Comparison of ENCODE assay signal across 8 cellular contexts in genomic region chr11:111765984-111766833, GRCh38. TPM values are rescaled to one million over a fixed set of nuclear protein-coding genes. Genes with fewer than 3 reads are reported as not detected.
DNase-seq lines count a peak whose midpoint lies in the region; TF ChIP-seq lines count a peak whose summit lies in the region.

PPP2R1B (minus strand) TSS chr11:111766389; CDS start chr11:111766361, 28 bp downstream.

- peak within 1 kb of the TSS; percentile 83 for H3K27ac ChIP-seq in GM23248
- peak within 1 kb of the TSS; percentile 43 for H3K27ac ChIP-seq in neural cell (ENCODE audit: low read length)
- H3K27ac ChIP-seq in stomach smooth muscle (ENCODE audit: low read length): peak within 1 kb of the TSS; percentile 92

- H3F3A ChIP-seq in GM23248 (ENCODE audit: insufficient read depth) (peaks cover 22% of the 10 kb centered on the region), neural cell (ENCODE audit: insufficient read depth, low read length, poor library complexity, severe bottlenecking) (no peaks in the 10 kb centered on the region)

- TF ChIP-seq RAD21 in neural cell (conservative IDR thresholded peaks at IDR 0.05): no peak

- TF ChIP-seq CTCF in fibroblast of villous mesenchyme (IDR thresholded peaks at IDR 0.05; ENCODE audit: insufficient read depth, low read depth, low read length) (no peak), neural cell (IDR thresholded peaks at IDR 0.05; ENCODE audit: poor library complexity, severe bottlenecking) (no peak)

- in situ Hi-C loops in GM23248 (cut with MboI): loop anchor here (5.0 kb wide), 1 partner anchor 179 kb away; no protein-coding TSS in a partner anchor

- H3K4me3 ChIP-seq in GM23248 (peak within 1 kb of the TSS; percentile 78), fibroblast of villous mesenchyme (ENCODE audit: low read depth, low read length) (peak within 1 kb of the TSS; percentile 96), neural cell (ENCODE audit: low read length) (peak within 1 kb of the TSS; percentile 97), stomach smooth muscle (ENCODE audit: low read length in 2 of 2) (peak within 1 kb of the TSS; percentile 90 to 95)

- no peaks in the 10 kb centered on the region for H3K9me2 ChIP-seq in GM23248 (ENCODE audit: insufficient read depth)
- H3K9me2 ChIP-seq in neural cell (ENCODE audit: insufficient read depth, low read length): no peaks in the 10 kb centered on the region

- no peaks in the 10 kb centered on the region for H3K27me3 ChIP-seq in GM23248 (replicated peaks; ENCODE audit: insufficient read depth)
- H3K27me3 ChIP-seq in neural cell (ENCODE audit: insufficient read depth, low read depth, low read length): no peaks in the 10 kb centered on the region
- no peaks in the 10 kb centered on the region for H3K27me3 ChIP-seq in stomach smooth muscle (ENCODE audit: control insufficient read depth in 1 of 2, insufficient read depth in 2 of 2, low read length in 2 of 2)

- H3K36me3 ChIP-seq in GM23248 (ENCODE audit: low read depth) (peaks cover 8% of the 10 kb centered on the region; the same call in 1 of the 2 replicates), neural cell (ENCODE audit: insufficient read depth, low read length) (no peaks in the 10 kb centered on the region), stomach smooth muscle (ENCODE audit: control insufficient read depth in 2 of 2, insufficient read depth in 2 of 2, low read length in 2 of 2) (peaks cover 3 to 22% of the 10 kb centered on the region in 2 donors)

- H3K4me1 ChIP-seq in GM23248 (ENCODE audit: insufficient read depth): peaks cover 18% of the 10 kb centered on the region
- peaks cover 12% of the 10 kb centered on the region for H3K4me1 ChIP-seq in stomach smooth muscle (ENCODE audit: control insufficient read depth, insufficient read depth, low read length)

- H3K4me2 ChIP-seq in GM23248 (ENCODE audit: unreplicated experiment): peak within 1 kb of the TSS; percentile 94
- peak within 1 kb of the TSS; percentile 80 for H3K4me2 ChIP-seq in neural cell (ENCODE audit: low read length)

- H3K9me3 ChIP-seq in GM23248 (ENCODE audit: low read depth) (no peaks in the 10 kb centered on the region), neural cell (ENCODE audit: low read length) (no peaks in the 10 kb centered on the region), stomach smooth muscle (ENCODE audit: control insufficient read depth in 2 of 2, low read length in 2 of 2) (no peaks in the 10 kb centered on the region)

- 0% methylated on average over 55 to 60 of the region's 61 CpGs for WGBS in GM23248 (ENCODE audit: low coverage in 1 of 2, low lambda C conversion rate in 2 of 2, missing lambda C conversion rate in 2 of 2), 2 experiments

- DNase-seq in EH (ENCODE audit: low read depth) (peak; percentile 75), GM23248 (peak; percentile 88), Kasumi-1 (lab: John Stamatoyannopoulos, UW) (peak; percentile 69 to 81), SHP77 (lab: John Stamatoyannopoulos, UW) (peak; percentile 42 to 54), activated gamma-delta T cell (lab: John Stamatoyannopoulos, UW) (peak; percentile 50), fibroblast of villous mesenchyme (ENCODE audit: low read depth) (peak; percentile 68)

- H2AFZ ChIP-seq in GM23248: peak within 1 kb of the TSS; percentile 96
- H2AFZ ChIP-seq in neural cell (ENCODE audit: low read depth, low read length): peak within 1 kb of the TSS; percentile 87

- no peaks in the 10 kb centered on the region for H4K20me1 ChIP-seq in GM23248 (ENCODE audit: insufficient read depth)
- H4K20me1 ChIP-seq in neural cell (ENCODE audit: insufficient read depth): no peaks in the 10 kb centered on the region

- H3K9ac ChIP-seq in GM23248 (peak within 1 kb of the TSS; percentile 86), neural cell (ENCODE audit: low read length) (peak within 1 kb of the TSS; percentile 76), stomach smooth muscle (ENCODE audit: low read length in 2 of 2) (peak within 1 kb of the TSS; percentile 84 to 90)

- TF ChIP-seq EP300 in neural cell (conservative IDR thresholded peaks at IDR 0.05; ENCODE audit: poor library complexity, severe bottlenecking): no peak

- H3K79me2 ChIP-seq in GM23248 (ENCODE audit: insufficient read depth) (peaks cover 49% of the 10 kb centered on the region), neural cell (replicated peaks; ENCODE audit: insufficient read depth, low read length) (peaks cover 17% of the 10 kb centered on the region)

TF ChIP-seq in neural cell, 6 proteins besides CTCF, POLR2A, EP300 and RAD21:
- TF ChIP-seq MXI1 (conservative IDR thresholded peaks at IDR 0.05; ENCODE audit: poor library complexity, severe bottlenecking) (peak; percentile 44), POLR2AphosphoS5 (IDR thresholded peaks at IDR 0.05) (peak; percentile 80), EZH2 (IDR thresholded peaks at IDR 0.05; ENCODE audit: borderline replicate concordance, insufficient read depth, low read length, poor library complexity, severe bottlenecking) (no peak), REST (IDR thresholded peaks at IDR 0.05; ENCODE audit: borderline replicate concordance) (peak; percentile 47)

RNA-seq across cellular contexts. Expression of gene PPP2R1B, which starts in this region (rescaled TPM):
- total RNA-seq in GM23248 (2014; rRNA removed; shearing (Covaris generic)): 24.8 and 25.1 TPM in 2 replicates
- polyA plus RNA-seq in GM23248 (2016; fragmentation: Nextera tagmentation; extraction: Ambion mirVana) (22.1 and 26.2 TPM in 2 replicates), neural cell (10.4 and 11.8 TPM in 2 replicates)
- total RNA-seq in fibroblast of villous mesenchyme: 25.1 and 38.9 TPM in 2 replicates
- 20.7 and 28.0 TPM in 2 replicates for polyA minus RNA-seq in neural cell

Comparison
In these comparisons a context has a peak if more than half of its experiments do, and no peak if none do; other contexts are left out.
1. Peak in every context shown above with its lines: DNase-seq, H3K4me3 ChIP-seq and H3K27ac ChIP-seq.